In the genomic region with DNA sequence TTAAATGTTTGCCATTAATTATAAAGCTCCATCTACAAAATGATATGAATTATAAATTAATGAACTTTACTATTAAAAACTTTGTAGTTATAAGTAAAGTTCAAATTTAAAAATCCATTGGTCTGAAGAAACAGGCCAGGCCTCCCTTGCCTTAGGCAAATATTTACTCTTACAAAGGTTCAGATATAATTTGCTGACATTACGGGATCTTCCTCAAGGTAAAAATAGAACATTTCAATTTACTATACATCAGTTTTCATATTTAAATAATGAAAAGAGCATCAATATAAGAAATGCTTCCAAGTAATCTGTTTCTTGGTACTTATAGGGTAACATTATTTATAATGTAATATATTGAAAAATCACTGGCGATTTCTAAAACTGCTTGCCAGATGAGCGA, we compare ENCODE assay signal across 21 cellular contexts. TPM values are rescaled to one million over a fixed set of nuclear protein-coding genes. Genes with fewer than 3 reads are reported as not detected.
DNase-seq lines count a peak whose midpoint lies in the region; ATAC-seq, FAIRE-seq and TF ChIP-seq lines count a peak whose summit lies in the region.
"Had no signal": no experiment of that assay in that cellular context is flagged by ENCODE, and none has a peak within 500 bp of the region (broad histone marks: within the 10 kb centered on the region; RNA-seq: fewer than 3 reads in every experiment).

No MANE protein-coding gene starts in this region.

- no peak overlapping the region for H3K27ac ChIP-seq in hepatocyte
- H3K27ac ChIP-seq in neutrophil, result peak overlapping the region; percentile 97
- no peak overlapping the region for H3K27ac ChIP-seq in GM23248
- H3K27ac ChIP-seq: BLaER1 had no signal

- TF ChIP-seq CTCF in hepatocyte (IDR thresholded peaks at IDR 0.05; ENCODE audit: poor library complexity) (no peak), neutrophil (IDR thresholded peaks at IDR 0.05) (no peak)

- H3K4me2 ChIP-seq in hepatocyte (peak overlapping the region; percentile 77), GM23248 (ENCODE audit: unreplicated experiment) (no peak overlapping the region)
- H3K4me2 ChIP-seq: BLaER1 had no signal

- H3K27me3 ChIP-seq in hepatocyte, result no peaks in the 10 kb centered on the region
- no peaks in the 10 kb centered on the region for H3K27me3 ChIP-seq in neutrophil
- no peaks in the 10 kb centered on the region for H3K27me3 ChIP-seq in GM23248 (replicated peaks; ENCODE audit: insufficient read depth)
- H3K27me3 ChIP-seq: BLaER1 had no signal

- no peak for DNase-seq in T-helper 17 cell
- DNase-seq in hepatocyte (ENCODE audit: low spot score), result no peak
- DNase-seq in stimulated activated CD4-positive, alpha-beta T cell treated with anti-CD3 and anti-CD28 coated beads, Interleukin-15, amount 100 ng/mL, for 24 hours, result no peak
- no peak for DNase-seq in GM23248
- DNase-seq: CD8-positive, alpha-beta T cell; DND-41; H7; NCI-H1105; NCI-H146; NCI-H2029; NCI-H2227 treated with DMSO at 0.1 percent for 48 hours; NCI-H510A; NCI-H774; NK-92 treated with Interleukin-12 subunit alpha and Interleukin-12 subunit beta, amount 100 ng/mL, for 24 hours had no signal

- peak; percentile 67 for FAIRE-seq in G401.6 (lab: Jason Lieb, UNC)
- FAIRE-seq: RCC 7860 had no signal

- H3K36me3 ChIP-seq in hepatocyte (replicated peaks; ENCODE audit: insufficient read depth, low read depth) (no peaks in the 10 kb centered on the region), neutrophil (peaks cover 11% of the 10 kb centered on the region), GM23248 (ENCODE audit: low read depth) (no peaks in the 10 kb centered on the region)

- H4K20me1 ChIP-seq in hepatocyte (ENCODE audit: insufficient read depth, poor library complexity, severe bottlenecking), result peaks cover 12% of the 10 kb centered on the region
- no peaks in the 10 kb centered on the region for H4K20me1 ChIP-seq in GM23248 (ENCODE audit: insufficient read depth)

- WGBS in hepatocyte (ENCODE audit: low lambda C conversion rate, missing lambda C conversion rate), result 80% methylated on average over 3 of the region's 3 CpGs
- WGBS in GM23248 (ENCODE audit: low coverage in 1 of 2, low lambda C conversion rate in 2 of 2, missing lambda C conversion rate in 2 of 2), 2 experiments, result 97 to 99% methylated on average over 3 of the region's 3 CpGs

- H2AFZ ChIP-seq in hepatocyte (no peak overlapping the region), GM23248 (no peak overlapping the region)

- H3K4me3 ChIP-seq in hepatocyte (no peak overlapping the region), neutrophil (ENCODE audit: low read depth in 1 of 2, low read length in 1 of 2) (no peak overlapping the region), GM23248 (no peak overlapping the region)
- H3K4me3 ChIP-seq: BLaER1 had no signal

- peaks cover 17% of the 10 kb centered on the region for H3F3A ChIP-seq in GM23248 (ENCODE audit: insufficient read depth)

- no peaks in the 10 kb centered on the region for H3K9me2 ChIP-seq in hepatocyte (replicated peaks; ENCODE audit: insufficient read depth)
- H3K9me2 ChIP-seq in GM23248 (ENCODE audit: insufficient read depth), result no peaks in the 10 kb centered on the region

- H3K9me3 ChIP-seq in T-helper 17 cell (ENCODE audit: control insufficient read depth, low read length, poor library complexity, severe bottlenecking), result no peaks in the 10 kb centered on the region
- no peaks in the 10 kb centered on the region for H3K9me3 ChIP-seq in hepatocyte (ENCODE audit: low read depth)
- no peaks in the 10 kb centered on the region for H3K9me3 ChIP-seq in neutrophil
- no peaks in the 10 kb centered on the region for H3K9me3 ChIP-seq in GM23248 (ENCODE audit: low read depth)
- H3K9me3 ChIP-seq: BLaER1 had no signal

- H3K79me2 ChIP-seq in hepatocyte, result peaks cover 75% of the 10 kb centered on the region
- peaks cover 77% of the 10 kb centered on the region for H3K79me2 ChIP-seq in GM23248 (ENCODE audit: insufficient read depth)

- peak overlapping the region; percentile 99 for H3K27ac Mint-ChIP-seq in T-helper 17 cell
- H3K27ac Mint-ChIP-seq: CD8-positive, alpha-beta T cell had no signal

- H3K4me1 ChIP-seq in hepatocyte (ENCODE audit: insufficient read depth) (peaks cover 11% of the 10 kb centered on the region), neutrophil (ENCODE audit: control insufficient read depth in 1 of 2, insufficient read depth in 1 of 2, low read depth in 1 of 2, low read length in 1 of 2) (peaks cover 69 to 77% of the 10 kb centered on the region in 2 experiments), GM23248 (ENCODE audit: insufficient read depth) (peaks cover 12% of the 10 kb centered on the region)

- peaks cover 10% of the 10 kb centered on the region for H3K36me3 Mint-ChIP-seq in T-helper 17 cell (ENCODE audit: low read depth)

- in situ Hi-C loops in GM23248 (cut with MboI), result no loop called here

- no peaks in the 10 kb centered on the region for H3K27me3 Mint-ChIP-seq in T-helper 17 cell

- H3K4me3 Mint-ChIP-seq in T-helper 17 cell, result no peak overlapping the region
- H3K4me3 Mint-ChIP-seq: CD8-positive, alpha-beta T cell had no signal

- no peak for ATAC-seq in T-helper 17 cell
- no peak for ATAC-seq in GM19324 (IDR thresholded peaks at IDR 0.05; ENCODE audit: low FRiP score, unreplicated experiment)
- no peak for ATAC-seq in HG02840 (IDR thresholded peaks at IDR 0.05; ENCODE audit: low FRiP score, unreplicated experiment)
- ATAC-seq: CD8-positive, alpha-beta T cell; Right ventricle myocardium inferior had no signal

- no peak overlapping the region for H3K9ac ChIP-seq in GM23248
- H3K9ac ChIP-seq: BLaER1 had no signal

- H3K4me1 Mint-ChIP-seq in T-helper 17 cell, result peaks cover 43% of the 10 kb centered on the region

RNA-seq across cellular contexts. Expression of a gene that starts 3.7 kb away (rescaled TPM):
- total RNA-seq in T-helper 17 cell, result 10 to 100 TPM; 97.2 to 99.3 TPM
- total RNA-seq in hepatocyte, result 125 and 133 TPM in 2 replicates
- polyA plus RNA-seq in hepatocyte, result 82.7 TPM in 2 replicates
- total RNA-seq in GM23248 (2014; rRNA removed; shearing (Covaris generic)), result 91.7 and 104 TPM in 2 replicates
- 78.6 and 82.9 TPM in 2 replicates for polyA plus RNA-seq in GM23248 (2016; fragmentation: Nextera tagmentation; extraction: Ambion mirVana)
